8 cellular contexts compared by ENCODE assay signal in genomic region chr11:17276236-17277023, GRCh38. TPM values are rescaled to one million over a fixed set of nuclear protein-coding genes. Genes with fewer than 3 reads are reported as not detected.
DNase-seq lines count a peak whose midpoint lies in the region; ATAC-seq and TF ChIP-seq lines count a peak whose summit lies in the region.

NUCB2 (plus strand) TSS chr11:17276739; CDS start chr11:17295324, 18,585 bp downstream.

- H3K4me2 ChIP-seq in KMS-11: peak within 1 kb of the TSS; percentile 80

- H3K36me3 ChIP-seq in KMS-11 (ENCODE audit: insufficient read depth) (no peaks in the 10 kb centered on the region), Peyer's patch (no peaks in the 10 kb centered on the region), muscle layer of colon (ENCODE audit: insufficient read depth, low read length) (no peaks in the 10 kb centered on the region)

- peak within 1 kb of the TSS; percentile 73 for H3K9ac ChIP-seq in KMS-11
- peak within 1 kb of the TSS; percentile 90 for H3K9ac ChIP-seq in muscle layer of colon (ENCODE audit: low read length)

- peak within 1 kb of the TSS; percentile 72 for H2AFZ ChIP-seq in KMS-11 (ENCODE audit: low read depth)

- H3K27me3 ChIP-seq in KMS-11 (ENCODE audit: insufficient read depth, low read depth) (no peaks in the 10 kb centered on the region), Peyer's patch (no peaks in the 10 kb centered on the region), muscle layer of colon (ENCODE audit: control insufficient read depth in 1 of 2, insufficient read depth in 2 of 2, low read length in 2 of 2) (no peaks in the 10 kb centered on the region)

- TF ChIP-seq CTCF in KMS-11 (conservative IDR thresholded peaks at IDR 0.05; ENCODE audit: low read depth, low read length) (no peak), Peyer's patch (IDR thresholded peaks at IDR 0.05) (peak in 1 of 6 experiments; percentile 3)

- no peaks in the 10 kb centered on the region for H3K79me2 ChIP-seq in KMS-11 (ENCODE audit: insufficient read depth, low read depth)

- peak; percentile 92 for DNase-seq in DMS53 treated with DMSO at 0.1 percent for 48 hours (lab: John Stamatoyannopoulos, UW; ENCODE audit: unreplicated experiment)
- peak; percentile 97 to 98 (median 98) for DNase-seq in Peyer's patch
- DNase-seq in activated T-cell treated with anti-CD3 and anti-CD28 coated beads, Interleukin-2, amount 50 U/mL, for 48 hours: peak; percentile 96
- peak; percentile 92 for DNase-seq in stimulated activated CD8-positive, alpha-beta memory T cell treated with anti-CD3 and anti-CD28 coated beads, Interleukin-7, amount 100 ng/mL, for 24 hours (ENCODE audit: low read depth)

- H3K9me3 ChIP-seq in Peyer's patch (no peaks in the 10 kb centered on the region), muscle layer of colon (ENCODE audit: low read length) (no peaks in the 10 kb centered on the region)

- H3K27ac ChIP-seq in KMS-11: peak within 1 kb of the TSS; percentile 30
- H3K27ac ChIP-seq in Peyer's patch: peak within 1 kb of the TSS; percentile 72 to 86 (median 83)
- peak within 1 kb of the TSS; percentile 96 for H3K27ac ChIP-seq in muscle layer of colon (ENCODE audit: low read depth, low read length)

- H3K4me3 ChIP-seq in KMS-11 (IDR thresholded peaks at IDR 0.05; ENCODE audit: insufficient read depth, low read depth, low read length) (no peak within 1 kb of the TSS), Peyer's patch (peak within 1 kb of the TSS; percentile 68 to 96 (median 76)), muscle layer of colon (ENCODE audit: low read depth in 1 of 2, low read length in 2 of 2) (peak within 1 kb of the TSS; percentile 91 to 95)

- ATAC-seq in GM21737 (IDR thresholded peaks at IDR 0.05; ENCODE audit: unreplicated experiment): peak; percentile 98
- ATAC-seq in esophagus mucosa: peak; percentile 98

- H4K20me1 ChIP-seq in KMS-11 (ENCODE audit: insufficient read depth): no peaks in the 10 kb centered on the region

- peak; percentile 39 to 65 for TF ChIP-seq POLR2A in Peyer's patch (IDR thresholded peaks at IDR 0.05)

- peaks cover 30% of the 10 kb centered on the region for H3K4me1 ChIP-seq in KMS-11 (ENCODE audit: low read depth, poor library complexity, severe bottlenecking)
- H3K4me1 ChIP-seq in Peyer's patch: peaks cover 0 to 13% (median 0%) of the 10 kb centered on the region in 4 donors
- peaks cover 3% of the 10 kb centered on the region for H3K4me1 ChIP-seq in muscle layer of colon (ENCODE audit: insufficient read depth, low read length)

RNA-seq across cellular contexts. Expression of gene NUCB2, which starts in this region (rescaled TPM):
- 10 to 100 TPM; 12.2 to 42.7 (median 17.3) TPM for total RNA-seq in Peyer's patch
- 93.7 TPM for total RNA-seq in esophagus mucosa

Comparison
In these comparisons a context has a peak if more than half of its experiments do, and no peak if none do; other contexts are left out.
1. H3K27ac ChIP-seq: peak in every context shown above with its lines; median percentile 96 in muscle layer of colon; 83 in Peyer's patch; 30 in KMS-11.